ENCODE assay signal across 25 cellular contexts in the genomic region with DNA sequence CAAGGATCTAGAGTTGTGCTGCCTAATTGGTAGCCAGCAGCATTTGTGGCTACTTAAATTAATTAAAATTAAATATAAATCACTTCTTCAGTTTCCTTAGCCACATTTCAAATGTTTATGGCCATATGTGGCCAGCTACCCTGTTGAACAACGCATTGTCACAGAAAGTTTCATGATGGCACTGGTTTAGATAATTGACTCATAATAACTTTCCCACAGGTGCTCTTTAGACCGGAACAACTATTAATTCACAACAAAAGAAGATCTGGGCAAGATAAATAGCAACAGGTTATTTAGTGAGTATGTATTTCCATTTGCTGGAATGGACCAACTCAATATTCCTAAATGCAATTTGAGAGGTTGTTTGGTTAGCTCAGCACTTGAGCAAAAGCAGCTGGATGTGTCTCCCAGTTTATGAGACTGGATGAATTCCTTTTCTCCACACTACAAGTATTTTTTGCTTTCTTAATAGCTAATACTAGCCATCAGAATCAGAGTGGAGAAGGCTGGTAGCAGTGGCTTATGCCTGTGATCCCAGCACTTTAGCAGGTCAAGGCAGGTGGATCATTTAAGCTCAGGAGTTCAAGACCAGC.
"Had no signal": no experiment of that assay in that cellular context is flagged by ENCODE, and none has a peak within 500 bp of the region (broad histone marks: within the 10 kb centered on the region; RNA-seq: fewer than 3 reads in every experiment).

No MANE protein-coding gene starts in this region.

- ATAC-seq: gastroesophageal sphincter, left colon, right lobe of liver had no signal

- H3K9me3 ChIP-seq: ascending aorta, gastroesophageal sphincter, ovary, right lobe of liver, tibial nerve had no signal

- H3K36me3 ChIP-seq: ascending aorta, cardiac muscle cell, gastroesophageal sphincter, ovary, right lobe of liver, tibial nerve had no signal

- DNase-seq: activated CD4-positive, alpha-beta T cell treated with anti-CD3 and anti-CD28 coated beads for 48 hours; activated CD4-positive, alpha-beta T cell treated with anti-CD3 and anti-CD28 coated beads, Interleukin-2, amount 50 U/mL, for 48 hours; activated CD8-positive, alpha-beta memory T cell treated with anti-CD3 and anti-CD28 coated beads for 24 hours; activated effector memory CD4-positive, alpha-beta T cell treated with Interleukin-2 at 50 U/mL for 16 hours; activated naive CD4-positive, alpha-beta T cell treated with anti-CD3 and anti-CD28 coated beads for 36 hours; activated naive CD8-positive, alpha-beta T cell treated with anti-CD3 and anti-CD28 coated beads, Interleukin-2, amount 10 ng/mL, durations not matched to agents 7 days and 5 days; cerebellar nuclear complex; dorsolateral prefrontal cortex; effector memory CD4-positive, alpha-beta T cell; hypothalamus; immature natural killer cell; kidney; left colon; naive B cell; nephron progenitor cell; ovary; right lobe of liver; stimulated activated CD4-positive, alpha-beta T cell treated with anti-CD3 and anti-CD28 coated beads, Interleukin-2, amount 100 ng/mL, for 48 hours; stimulated activated naive CD4-positive, alpha-beta T cell treated with Interleukin-2 at 50 U/mL for 16 hours had no signal

- H3K27ac ChIP-seq: ascending aorta, cardiac muscle cell, coronary artery, dorsolateral prefrontal cortex, gastroesophageal sphincter, ovary, right lobe of liver, tibial nerve, VCaP had no signal

- H3K4me3 ChIP-seq: ascending aorta, cardiac muscle cell, coronary artery, dorsolateral prefrontal cortex, gastroesophageal sphincter, ovary, right lobe of liver, tibial nerve had no signal
